1 cellular context compared by ENCODE assay signal in the genomic region with DNA sequence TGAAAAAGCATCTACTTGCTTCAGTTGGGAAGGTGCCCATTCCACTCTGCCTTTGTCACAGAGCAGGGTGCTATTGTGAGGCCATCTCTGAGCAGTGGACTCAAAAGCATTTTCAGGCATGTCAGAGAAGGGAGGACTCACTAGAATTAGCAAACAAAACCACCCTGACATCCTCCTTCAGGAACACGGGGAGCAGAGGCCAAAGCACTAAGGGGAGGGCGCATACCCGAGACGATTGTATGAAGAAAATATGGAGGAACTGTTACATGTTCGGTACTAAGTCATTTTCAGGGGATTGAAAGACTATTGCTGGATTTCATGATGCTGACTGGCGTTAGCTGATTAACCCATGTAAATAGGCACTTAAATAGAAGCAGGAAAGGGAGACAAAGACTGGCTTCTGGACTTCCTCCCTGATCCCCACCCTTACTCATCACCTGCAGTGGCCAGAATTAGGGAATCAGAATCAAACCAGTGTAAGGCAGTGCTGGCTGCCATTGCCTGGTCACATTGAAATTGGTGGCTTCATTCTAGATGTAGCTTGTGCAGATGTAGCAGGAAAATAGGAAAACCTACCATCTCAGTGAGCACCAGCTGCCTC.
TF ChIP-seq lines count a peak whose summit lies in the region.

No MANE protein-coding gene starts in this region.

TF ChIP-seq in GM23338, 12 proteins besides CTCF, POLR2A, EP300 and RAD21 (continued from another document):
- no peak for TF ChIP-seq REST (IDR thresholded peaks at IDR 0.05; ENCODE audit: unreplicated experiment)
- TF ChIP-seq, protein P1, sequence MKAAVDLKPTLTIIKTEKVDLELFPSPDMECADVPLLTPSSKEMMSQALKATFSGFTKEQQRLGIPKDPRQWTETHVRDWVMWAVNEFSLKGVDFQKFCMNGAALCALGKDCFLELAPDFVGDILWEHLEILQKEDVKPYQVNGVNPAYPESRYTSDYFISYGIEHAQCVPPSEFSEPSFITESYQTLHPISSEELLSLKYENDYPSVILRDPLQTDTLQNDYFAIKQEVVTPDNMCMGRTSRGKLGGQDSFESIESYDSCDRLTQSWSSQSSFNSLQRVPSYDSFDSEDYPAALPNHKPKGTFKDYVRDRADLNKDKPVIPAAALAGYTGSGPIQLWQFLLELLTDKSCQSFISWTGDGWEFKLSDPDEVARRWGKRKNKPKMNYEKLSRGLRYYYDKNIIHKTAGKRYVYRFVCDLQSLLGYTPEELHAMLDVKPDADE (IDR thresholded peaks at IDR 0.05): no peak
- TF ChIP-seq EZH2phosphoT487 (IDR thresholded peaks at IDR 0.05; ENCODE audit: unreplicated experiment): no peak
- no peak for TF ChIP-seq JUNB (IDR thresholded peaks at IDR 0.05; ENCODE audit: unreplicated experiment)
- TF ChIP-seq CREB1 (CRISPR knock-in tag; IDR thresholded peaks at IDR 0.05; ENCODE audit: low read depth): no peak
- TF ChIP-seq POLR2AphosphoS5 (IDR thresholded peaks at IDR 0.05; ENCODE audit: low read depth): no peak
- no peak for TF ChIP-seq ZNF462 (CRISPR knock-in tag; IDR thresholded peaks at IDR 0.05)
